1 cellular context compared by ENCODE assay signal in the genomic region with DNA sequence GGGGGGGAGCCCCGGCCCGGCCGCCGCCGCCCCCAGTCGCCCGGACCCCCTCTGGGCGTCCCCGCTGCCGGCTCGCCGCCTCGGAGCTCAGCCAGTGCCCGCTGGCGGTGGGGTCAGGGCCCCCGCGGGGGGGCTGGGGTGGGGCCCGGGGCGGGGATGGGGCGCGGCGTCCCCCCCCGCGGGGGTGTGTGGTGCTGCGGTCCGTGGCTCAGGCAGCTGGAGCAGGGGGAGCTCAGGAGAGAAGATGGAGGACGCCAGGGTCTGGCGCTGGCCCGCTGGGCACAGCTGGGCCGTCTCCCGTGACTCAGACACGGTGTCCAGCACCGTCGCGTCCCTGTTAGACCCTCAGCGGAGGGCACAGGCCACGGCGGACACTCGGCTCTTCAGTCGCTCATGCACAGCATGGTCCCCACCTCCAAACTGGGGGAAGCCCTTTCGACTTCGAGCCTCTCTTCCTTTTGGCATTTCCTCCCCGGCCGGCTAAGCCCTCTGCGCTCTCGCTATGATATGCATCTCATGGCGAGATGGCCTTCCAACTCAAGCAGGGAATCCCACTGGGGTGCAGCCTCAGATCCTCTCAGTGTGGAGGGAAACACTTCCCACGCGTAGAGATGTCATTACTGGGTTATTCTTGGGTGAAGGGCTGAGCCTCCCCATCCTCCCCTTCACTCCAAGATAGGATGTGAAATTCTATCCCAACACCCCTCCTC.
TF ChIP-seq lines count a peak whose summit lies in the region.

No MANE protein-coding gene starts in this region.

TF ChIP-seq in HepG2, 621 proteins besides CTCF, POLR2A, EP300 and RAD21 (continues in another document):
- TF ChIP-seq SP4 (CRISPR knock-in tag; IDR thresholded peaks at IDR 0.05) (no peak), DBP (CRISPR knock-in tag; IDR thresholded peaks at IDR 0.05; ENCODE audit: not compliant biosample characterization) (no peak), KLF6 (CRISPR knock-in tag; IDR thresholded peaks at IDR 0.05) (0 out of 2 replicates have a peak, but pooled peaks have one; percentile 43), ZNF552 (CRISPR knock-in tag; IDR thresholded peaks at IDR 0.05; ENCODE audit: borderline replicate concordance) (0 out of 2 replicates have a peak, but pooled peaks have one; percentile 55), WIZ (CRISPR knock-in tag; IDR thresholded peaks at IDR 0.05) (0 out of 2 replicates have a peak, but pooled peaks have one; percentile 36), XRCC5 (optimal IDR thresholded peaks at IDR 0.05; ENCODE audit: low read length) (no peak), ZNF572 (CRISPR knock-in tag; IDR thresholded peaks at IDR 0.05) (0 out of 2 replicates have a peak, but pooled peaks have one; percentile 24), SRSF1 (optimal IDR thresholded peaks at IDR 0.05; ENCODE audit: low read depth, low read length) (peak; percentile 67), ZNF782 (CRISPR knock-in tag; IDR thresholded peaks at IDR 0.05; ENCODE audit: borderline replicate concordance) (peak; percentile 95), NCOA1 (CRISPR knock-in tag; IDR thresholded peaks at IDR 0.05) (peak; percentile 69; the same call in 1 of the 2 replicates), ZNF788 (CRISPR knock-in tag; IDR thresholded peaks at IDR 0.05; ENCODE audit: borderline replicate concordance) (peak; percentile 44; the same call in 1 of the 2 replicates), BRF2 (CRISPR knock-in tag; IDR thresholded peaks at IDR 0.05) (no peak), ZNF292 (CRISPR knock-in tag; IDR thresholded peaks at IDR 0.05; ENCODE audit: borderline replicate concordance, low read depth) (0 out of 2 replicates have a peak, but pooled peaks have one; percentile 24), YY1 (IDR thresholded peaks at IDR 0.05; ENCODE audit: insufficient read depth, insufficient replicate concordance, low read depth, low read length) (peak; percentile 71), ZBTB34 (CRISPR knock-in tag; IDR thresholded peaks at IDR 0.05) (peak; percentile 60; the same call in 1 of the 2 replicates), FOXC1 (CRISPR knock-in tag; IDR thresholded peaks at IDR 0.05; ENCODE audit: borderline replicate concordance) (peak; percentile 91; the same call in 1 of the 2 replicates), ZNF329 (CRISPR knock-in tag; IDR thresholded peaks at IDR 0.05; ENCODE audit: low read depth) (0 out of 2 replicates have a peak, but pooled peaks have one; percentile 43), FOXA1 (IDR thresholded peaks at IDR 0.05) (no peak), FOXA1 (CRISPR knock-in tag; IDR thresholded peaks at IDR 0.05) (peak; percentile 10; the same call in 1 of the 2 replicates), RNF2 (conservative IDR thresholded peaks at IDR 0.05; ENCODE audit: low read depth) (no peak), ZNF703 (CRISPR knock-in tag; IDR thresholded peaks at IDR 0.05; ENCODE audit: borderline replicate concordance) (no peak), SMAD3 (CRISPR knock-in tag; IDR thresholded peaks at IDR 0.05) (0 out of 2 replicates have a peak, but pooled peaks have one; percentile 16), RARA (CRISPR knock-in tag; IDR thresholded peaks at IDR 0.05) (peak; percentile 43), MEF2D (CRISPR knock-in tag; IDR thresholded peaks at IDR 0.05) (0 out of 2 replicates have a peak, but pooled peaks have one; percentile 42), ZMAT5 (CRISPR knock-in tag; IDR thresholded peaks at IDR 0.05; ENCODE audit: borderline replicate concordance, low read depth) (no peak), ZNF563 (CRISPR knock-in tag; IDR thresholded peaks at IDR 0.05) (0 out of 2 replicates have a peak, but pooled peaks have one; percentile 13), ATRX (CRISPR knock-in tag; IDR thresholded peaks at IDR 0.05; ENCODE audit: borderline replicate concordance) (no peak), GATA4 (IDR thresholded peaks at IDR 0.05; ENCODE audit: borderline replicate concordance, low read depth) (no peak), ZSCAN9 (CRISPR knock-in tag; IDR thresholded peaks at IDR 0.05; ENCODE audit: borderline replicate concordance) (peak; percentile 40; the same call in 1 of the 2 replicates), ZNF75D (CRISPR knock-in tag; IDR thresholded peaks at IDR 0.05; ENCODE audit: borderline replicate concordance) (no peak), PAXIP1 (CRISPR knock-in tag; conservative IDR thresholded peaks at IDR 0.05) (no peak)
- TF ChIP-seq, protein P1, sequence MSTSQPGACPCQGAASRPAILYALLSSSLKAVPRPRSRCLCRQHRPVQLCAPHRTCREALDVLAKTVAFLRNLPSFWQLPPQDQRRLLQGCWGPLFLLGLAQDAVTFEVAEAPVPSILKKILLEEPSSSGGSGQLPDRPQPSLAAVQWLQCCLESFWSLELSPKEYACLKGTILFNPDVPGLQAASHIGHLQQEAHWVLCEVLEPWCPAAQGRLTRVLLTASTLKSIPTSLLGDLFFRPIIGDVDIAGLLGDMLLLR (CRISPR knock-in tag; IDR thresholded peaks at IDR 0.05): 0 out of 2 replicates have a peak, but pooled peaks have one; percentile 21
- TF ChIP-seq, protein P2, sequence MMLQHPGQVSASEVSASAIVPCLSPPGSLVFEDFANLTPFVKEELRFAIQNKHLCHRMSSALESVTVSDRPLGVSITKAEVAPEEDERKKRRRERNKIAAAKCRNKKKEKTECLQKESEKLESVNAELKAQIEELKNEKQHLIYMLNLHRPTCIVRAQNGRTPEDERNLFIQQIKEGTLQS (CRISPR knock-in tag; IDR thresholded peaks at IDR 0.05): no peak
- TF ChIP-seq, protein P3, sequence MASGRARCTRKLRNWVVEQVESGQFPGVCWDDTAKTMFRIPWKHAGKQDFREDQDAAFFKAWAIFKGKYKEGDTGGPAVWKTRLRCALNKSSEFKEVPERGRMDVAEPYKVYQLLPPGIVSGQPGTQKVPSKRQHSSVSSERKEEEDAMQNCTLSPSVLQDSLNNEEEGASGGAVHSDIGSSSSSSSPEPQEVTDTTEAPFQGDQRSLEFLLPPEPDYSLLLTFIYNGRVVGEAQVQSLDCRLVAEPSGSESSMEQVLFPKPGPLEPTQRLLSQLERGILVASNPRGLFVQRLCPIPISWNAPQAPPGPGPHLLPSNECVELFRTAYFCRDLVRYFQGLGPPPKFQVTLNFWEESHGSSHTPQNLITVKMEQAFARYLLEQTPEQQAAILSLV (CRISPR knock-in tag; IDR thresholded peaks at IDR 0.05; ENCODE audit: borderline replicate concordance): peak; percentile 86; the same call in 1 of the 2 replicates
- TF ChIP-seq, protein P4, sequence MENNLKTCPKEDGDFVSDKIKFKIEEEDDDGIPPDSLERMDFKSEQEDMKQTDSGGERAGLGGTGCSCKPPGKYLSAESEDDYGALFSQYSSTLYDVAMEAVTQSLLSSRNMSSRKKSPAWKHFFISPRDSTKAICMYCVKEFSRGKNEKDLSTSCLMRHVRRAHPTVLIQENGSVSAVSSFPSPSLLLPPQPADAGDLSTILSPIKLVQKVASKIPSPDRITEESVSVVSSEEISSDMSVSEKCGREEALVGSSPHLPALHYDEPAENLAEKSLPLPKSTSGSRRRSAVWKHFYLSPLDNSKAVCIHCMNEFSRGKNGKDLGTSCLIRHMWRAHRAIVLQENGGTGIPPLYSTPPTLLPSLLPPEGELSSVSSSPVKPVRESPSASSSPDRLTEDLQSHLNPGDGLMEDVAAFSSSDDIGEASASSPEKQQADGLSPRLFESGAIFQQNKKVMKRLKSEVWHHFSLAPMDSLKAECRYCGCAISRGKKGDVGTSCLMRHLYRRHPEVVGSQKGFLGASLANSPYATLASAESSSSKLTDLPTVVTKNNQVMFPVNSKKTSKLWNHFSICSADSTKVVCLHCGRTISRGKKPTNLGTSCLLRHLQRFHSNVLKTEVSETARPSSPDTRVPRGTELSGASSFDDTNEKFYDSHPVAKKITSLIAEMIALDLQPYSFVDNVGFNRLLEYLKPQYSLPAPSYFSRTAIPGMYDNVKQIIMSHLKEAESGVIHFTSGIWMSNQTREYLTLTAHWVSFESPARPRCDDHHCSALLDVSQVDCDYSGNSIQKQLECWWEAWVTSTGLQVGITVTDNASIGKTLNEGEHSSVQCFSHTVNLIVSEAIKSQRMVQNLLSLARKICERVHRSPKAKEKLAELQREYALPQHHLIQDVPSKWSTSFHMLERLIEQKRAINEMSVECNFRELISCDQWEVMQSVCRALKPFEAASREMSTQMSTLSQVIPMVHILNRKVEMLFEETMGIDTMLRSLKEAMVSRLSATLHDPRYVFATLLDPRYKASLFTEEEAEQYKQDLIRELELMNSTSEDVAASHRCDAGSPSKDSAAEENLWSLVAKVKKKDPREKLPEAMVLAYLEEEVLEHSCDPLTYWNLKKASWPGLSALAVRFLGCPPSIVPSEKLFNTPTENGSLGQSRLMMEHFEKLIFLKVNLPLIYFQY (CRISPR knock-in tag; IDR thresholded peaks at IDR 0.05; ENCODE audit: borderline replicate concordance): no peak
- TF ChIP-seq, protein P5, sequence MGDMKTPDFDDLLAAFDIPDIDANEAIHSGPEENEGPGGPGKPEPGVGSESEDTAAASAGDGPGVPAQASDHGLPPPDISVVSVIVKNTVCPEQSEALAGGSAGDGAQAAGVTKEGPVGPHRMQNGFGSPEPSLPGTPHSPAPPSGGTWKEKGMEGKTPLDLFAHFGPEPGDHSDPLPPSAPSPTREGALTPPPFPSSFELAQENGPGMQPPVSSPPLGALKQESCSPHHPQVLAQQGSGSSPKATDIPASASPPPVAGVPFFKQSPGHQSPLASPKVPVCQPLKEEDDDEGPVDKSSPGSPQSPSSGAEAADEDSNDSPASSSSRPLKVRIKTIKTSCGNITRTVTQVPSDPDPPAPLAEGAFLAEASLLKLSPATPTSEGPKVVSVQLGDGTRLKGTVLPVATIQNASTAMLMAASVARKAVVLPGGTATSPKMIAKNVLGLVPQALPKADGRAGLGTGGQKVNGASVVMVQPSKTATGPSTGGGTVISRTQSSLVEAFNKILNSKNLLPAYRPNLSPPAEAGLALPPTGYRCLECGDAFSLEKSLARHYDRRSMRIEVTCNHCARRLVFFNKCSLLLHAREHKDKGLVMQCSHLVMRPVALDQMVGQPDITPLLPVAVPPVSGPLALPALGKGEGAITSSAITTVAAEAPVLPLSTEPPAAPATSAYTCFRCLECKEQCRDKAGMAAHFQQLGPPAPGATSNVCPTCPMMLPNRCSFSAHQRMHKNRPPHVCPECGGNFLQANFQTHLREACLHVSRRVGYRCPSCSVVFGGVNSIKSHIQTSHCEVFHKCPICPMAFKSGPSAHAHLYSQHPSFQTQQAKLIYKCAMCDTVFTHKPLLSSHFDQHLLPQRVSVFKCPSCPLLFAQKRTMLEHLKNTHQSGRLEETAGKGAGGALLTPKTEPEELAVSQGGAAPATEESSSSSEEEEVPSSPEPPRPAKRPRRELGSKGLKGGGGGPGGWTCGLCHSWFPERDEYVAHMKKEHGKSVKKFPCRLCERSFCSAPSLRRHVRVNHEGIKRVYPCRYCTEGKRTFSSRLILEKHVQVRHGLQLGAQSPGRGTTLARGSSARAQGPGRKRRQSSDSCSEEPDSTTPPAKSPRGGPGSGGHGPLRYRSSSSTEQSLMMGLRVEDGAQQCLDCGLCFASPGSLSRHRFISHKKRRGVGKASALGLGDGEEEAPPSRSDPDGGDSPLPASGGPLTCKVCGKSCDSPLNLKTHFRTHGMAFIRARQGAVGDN (CRISPR knock-in tag; IDR thresholded peaks at IDR 0.05): peak; percentile 77
